ENCODE assay signal across 2 cellular contexts in genomic region chr12:98678236-98678945, GRCh38.
TF ChIP-seq lines count a peak whose summit lies in the region.

No MANE protein-coding gene starts in this region.

TF ChIP-seq in HEK293, 187 proteins besides CTCF, POLR2A, EP300 and RAD21:
- TF ChIP-seq ZBTB44 (tag by site-specific recombination; IDR thresholded peaks at IDR 0.05) (peak; percentile 46), ZFP69B (tag by site-specific recombination; IDR thresholded peaks at IDR 0.05) (no peak)
TF ChIP-seq in HEK293: peak in this region for 1.

TF ChIP-seq in K562, 482 proteins besides CTCF, POLR2A, EP300 and RAD21 (continued from another document):
- TF ChIP-seq, protein P1, sequence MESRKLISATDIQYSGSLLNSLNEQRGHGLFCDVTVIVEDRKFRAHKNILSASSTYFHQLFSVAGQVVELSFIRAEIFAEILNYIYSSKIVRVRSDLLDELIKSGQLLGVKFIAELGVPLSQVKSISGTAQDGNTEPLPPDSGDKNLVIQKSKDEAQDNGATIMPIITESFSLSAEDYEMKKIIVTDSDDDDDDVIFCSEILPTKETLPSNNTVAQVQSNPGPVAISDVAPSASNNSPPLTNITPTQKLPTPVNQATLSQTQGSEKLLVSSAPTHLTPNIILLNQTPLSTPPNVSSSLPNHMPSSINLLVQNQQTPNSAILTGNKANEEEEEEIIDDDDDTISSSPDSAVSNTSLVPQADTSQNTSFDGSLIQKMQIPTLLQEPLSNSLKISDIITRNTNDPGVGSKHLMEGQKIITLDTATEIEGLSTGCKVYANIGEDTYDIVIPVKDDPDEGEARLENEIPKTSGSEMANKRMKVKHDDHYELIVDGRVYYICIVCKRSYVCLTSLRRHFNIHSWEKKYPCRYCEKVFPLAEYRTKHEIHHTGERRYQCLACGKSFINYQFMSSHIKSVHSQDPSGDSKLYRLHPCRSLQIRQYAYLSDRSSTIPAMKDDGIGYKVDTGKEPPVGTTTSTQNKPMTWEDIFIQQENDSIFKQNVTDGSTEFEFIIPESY (CRISPR knock-in tag; IDR thresholded peaks at IDR 0.05): peak; percentile 53; the same call in 1 of the 2 replicates
